In genomic region chr7:47758546-47758945, GRCh38 we compare ENCODE assay signal across 13 cellular contexts.
A peak's percentile ranks its signal among the peaks of the same experiment; 100 is the strongest.
DNase-seq lines count a peak whose midpoint lies in the region; ATAC-seq and TF ChIP-seq lines count a peak whose summit lies in the region.
"Had no signal": no experiment of that assay in that cellular context is flagged by ENCODE, and none has a peak within 500 bp of the region (broad histone marks: within the 10 kb centered on the region; RNA-seq: fewer than 3 reads in every experiment).

No MANE protein-coding gene starts in this region.

- no peaks in the 10 kb centered on the region for H3K36me3 ChIP-seq in OCI-LY1 (ENCODE audit: insufficient read depth, low read length)
- H3K36me3 ChIP-seq: pancreas had no signal

- POLR2A ChIA-PET in HEK293T (lab: Yijun Ruan, JAX), result no interaction called here

- peak overlapping the region; percentile 20 for H3K27ac Mint-ChIP-seq in type B pancreatic cell

- peaks cover 25% of the 10 kb centered on the region for H3K4me1 Mint-ChIP-seq in type B pancreatic cell (ENCODE audit: unreplicated experiment)

- no peaks in the 10 kb centered on the region for H3K36me3 Mint-ChIP-seq in type B pancreatic cell

- H3K4me2 ChIP-seq in OCI-LY1 (ENCODE audit: low read length), result no peak overlapping the region; the same call in 1 of the 2 replicates

- peaks cover 39% of the 10 kb centered on the region for H3K4me1 ChIP-seq in OCI-LY1 (ENCODE audit: insufficient read depth, low read length, severe bottlenecking)
- H3K4me1 ChIP-seq: pancreas had no signal

- H2AFZ ChIP-seq in OCI-LY1 (ENCODE audit: low read length), result peak overlapping the region; percentile 39; the same call in 1 of the 2 replicates

- no peaks in the 10 kb centered on the region for H3K9me2 ChIP-seq in OCI-LY1 (ENCODE audit: low read depth, low read length)

- no peak for ATAC-seq in HG02571 (IDR thresholded peaks at IDR 0.05; ENCODE audit: unreplicated experiment)
- ATAC-seq: activated CD4-positive, CD25-positive, alpha-beta regulatory T cell treated with anti-CD3 and anti-CD28 coated beads, Interleukin-2, amount 50 U/mL, for 24 hours; HepG2 had no signal

- CTCF ChIA-PET in HEK293T (lab: Yijun Ruan, JAX), result interaction anchor here (0.6 kb wide), 1 partner anchor 14 kb away, joined by 4 read pairs; no protein-coding TSS in a partner anchor

- intact Hi-C loops in posterior cingulate gyrus (cut with DNase I), result no loop called here

- no peak for TF ChIP-seq CTCF in OCI-LY1 (IDR thresholded peaks at IDR 0.05; ENCODE audit: low read length)
- TF ChIP-seq CTCF in coronary artery (IDR thresholded peaks at IDR 0.05), result no peak
- no peak for TF ChIP-seq CTCF in type B pancreatic cell (conservative IDR thresholded peaks at IDR 0.05)

- peak overlapping the region; percentile 1; the same call in 1 of the 2 replicates for H3K9ac ChIP-seq in OCI-LY1 (ENCODE audit: low read length)

- H3K4me3 ChIP-seq in OCI-LY1 (ENCODE audit: low read depth, low read length, poor library complexity, severe bottlenecking), result no peak overlapping the region
- H3K4me3 ChIP-seq in coronary artery, result no peak overlapping the region
- H3K4me3 ChIP-seq: pancreas had no signal

- H3K27ac ChIP-seq in OCI-LY1 (ENCODE audit: low read depth, low read length, poor library complexity, severe bottlenecking), result peak overlapping the region; percentile 77
- H3K27ac ChIP-seq in coronary artery, result peak overlapping the region; percentile 90 to 95
- H3K27ac ChIP-seq: pancreas had no signal

- H3F3A ChIP-seq in OCI-LY1 (ENCODE audit: insufficient read depth, low read length), result no peaks in the 10 kb centered on the region

- no peaks in the 10 kb centered on the region for H4K20me1 ChIP-seq in OCI-LY1 (ENCODE audit: insufficient read depth, low read length)

- no peaks in the 10 kb centered on the region for H3K27me3 ChIP-seq in OCI-LY1 (ENCODE audit: insufficient read depth, low read length)
- H3K27me3 ChIP-seq: pancreas had no signal

- H3K9me3 ChIP-seq in OCI-LY1 (ENCODE audit: low read length), result no peaks in the 10 kb centered on the region
- H3K9me3 ChIP-seq: pancreas had no signal

- H3K9me3 Mint-ChIP-seq in type B pancreatic cell, result peaks cover 11% of the 10 kb centered on the region

- no peak overlapping the region for H3K4me3 Mint-ChIP-seq in type B pancreatic cell

- no peaks in the 10 kb centered on the region for H3K79me2 ChIP-seq in OCI-LY1 (ENCODE audit: insufficient read depth, low read length)

- peaks cover 46% of the 10 kb centered on the region for H3K27me3 Mint-ChIP-seq in type B pancreatic cell

- no peak for DNase-seq in coronary artery (ENCODE audit: low spot score)
- peak; percentile 63 for DNase-seq in myocyte (ENCODE audit: low read depth)
- DNase-seq in type B pancreatic cell (ENCODE audit: extremely low spot score, unreplicated experiment), result no peak
- no peak for DNase-seq in posterior cingulate gyrus
- DNase-seq in NCI-H1417 treated with DMSO at 0.1 percent for 48 hours (lab: John Stamatoyannopoulos, UW), result no peak
- no peak for DNase-seq in HEK293T (ENCODE audit: extremely low spot score)
- DNase-seq: activated naive CD4-positive, alpha-beta T cell; NCI-H2081; pancreas had no signal

TF ChIP-seq in HEK293T, 16 proteins besides CTCF, POLR2A, EP300 and RAD21:
- TF ChIP-seq BHLHE40 (IDR thresholded peaks at IDR 0.05; ENCODE audit: borderline replicate concordance) (no peak), FOXM1 (IDR thresholded peaks at IDR 0.05; ENCODE audit: borderline replicate concordance) (no peak), TARDBP (IDR thresholded peaks at IDR 0.05) (no peak), ZNF384 (IDR thresholded peaks at IDR 0.05) (no peak), ARNT (IDR thresholded peaks at IDR 0.05) (no peak), LEF1 (IDR thresholded peaks at IDR 0.05; ENCODE audit: borderline replicate concordance) (no peak), FOXK2 (IDR thresholded peaks at IDR 0.05) (no peak), NFRKB (IDR thresholded peaks at IDR 0.05) (no peak), CTBP1 (IDR thresholded peaks at IDR 0.05; ENCODE audit: borderline replicate concordance) (no peak), SP1 (IDR thresholded peaks at IDR 0.05) (no peak), HDGF (IDR thresholded peaks at IDR 0.05; ENCODE audit: borderline replicate concordance) (no peak), FOXA1 (IDR thresholded peaks at IDR 0.05) (no peak), SUZ12 (IDR thresholded peaks at IDR 0.05) (no peak), L3MBTL2 (conservative IDR thresholded peaks at IDR 0.05) (no peak), ELF4 (IDR thresholded peaks at IDR 0.05) (no peak), PKNOX1 (IDR thresholded peaks at IDR 0.05) (no peak)
